In genomic region chr7:1193593-1194424, GRCh38 we compare ENCODE assay signal across 8 cellular contexts. TPM values are rescaled to one million over a fixed set of nuclear protein-coding genes. Genes with fewer than 3 reads are reported as not detected.
DNase-seq lines count a peak whose midpoint lies in the region; ATAC-seq, FAIRE-seq and TF ChIP-seq lines count a peak whose summit lies in the region.

No MANE protein-coding gene starts in this region.

- no peaks in the 10 kb centered on the region for H3K4me1 Mint-ChIP-seq in progenitor cell of endocrine pancreas (ENCODE audit: low read depth)

- H3K27ac Mint-ChIP-seq in progenitor cell of endocrine pancreas, result peak overlapping the region; percentile 42

- peaks cover 49% of the 10 kb centered on the region for H3K27me3 Mint-ChIP-seq in progenitor cell of endocrine pancreas

- TF ChIP-seq POLR2A in GM12892 (IDR thresholded peaks at IDR 0.05; ENCODE audit: low read depth, low read length), result no peak

- peaks cover 16% of the 10 kb centered on the region for H3K27me3 ChIP-seq in foreskin keratinocyte

- H3K4me3 Mint-ChIP-seq in progenitor cell of endocrine pancreas (ENCODE audit: low read depth), result no peak overlapping the region

- peak; percentile 25 for DNase-seq in NCI-H2227 (lab: John Stamatoyannopoulos, UW; ENCODE audit: unreplicated experiment)
- DNase-seq in NCI-H2227 treated with DMSO at 0.1 percent for 48 hours (lab: John Stamatoyannopoulos, UW), result no peak
- peak; percentile 58 for DNase-seq in NCI-H1694 treated with DMSO at 0.1 percent for 48 hours (lab: John Stamatoyannopoulos, UW)
- peak; percentile 41 for DNase-seq in activated CD8-positive, alpha-beta memory T cell treated with anti-CD3 and anti-CD28 coated beads, Interleukin-2, amount 50 U/mL, for 4 hours
- peak in 1 of 2 donors; percentile 9 for DNase-seq in foreskin keratinocyte
- DNase-seq in progenitor cell of endocrine pancreas (ENCODE audit: low spot score, unreplicated experiment), result no peak
- no peak for DNase-seq in GM12892 (ENCODE audit: insufficient read length)

- peaks cover 6% of the 10 kb centered on the region for H3K9me3 Mint-ChIP-seq in progenitor cell of endocrine pancreas (ENCODE audit: low read depth)

- H3K36me3 Mint-ChIP-seq in progenitor cell of endocrine pancreas (ENCODE audit: insufficient read depth), result no peaks in the 10 kb centered on the region

- TF ChIP-seq CTCF in foreskin keratinocyte (conservative IDR thresholded peaks at IDR 0.05) (peak; percentile 73), progenitor cell of endocrine pancreas (IDR thresholded peaks at IDR 0.05; ENCODE audit: unreplicated experiment) (no peak)

- FAIRE-seq in GM12892 (lab: Jason Lieb, UNC), result no peak

- H3K4me1 ChIP-seq in foreskin keratinocyte, result no peaks in the 10 kb centered on the region

- ATAC-seq in foreskin keratinocyte (peak; percentile 57), GM19351 (IDR thresholded peaks at IDR 0.05; ENCODE audit: unreplicated experiment) (no peak)

- H3K27ac ChIP-seq in foreskin keratinocyte, result no peak overlapping the region

RNA-seq across cellular contexts. Expression of gene ZFAND2A, which starts 33.8 kb away (rescaled TPM):
- 19.9 and 22.2 TPM in 2 replicates for total RNA-seq in foreskin keratinocyte
- 22.9 and 25.1 TPM in 2 replicates for polyA plus RNA-seq in foreskin keratinocyte
- total RNA-seq in progenitor cell of endocrine pancreas, result 14.1 and 16.8 TPM in 2 replicates
- polyA plus RNA-seq in GM12892 (2012; ENCODE audit: missing spikeins), result 21.5 TPM

RNA-seq across cellular contexts. Expression of gene UNCX, which starts 38.9 kb away (rescaled TPM):
- total RNA-seq in foreskin keratinocyte (not detected in 2 replicates), progenitor cell of endocrine pancreas (not detected in 2 replicates)
- polyA plus RNA-seq in foreskin keratinocyte, result not detected in 2 replicates
- polyA plus RNA-seq in GM12892 (2012; ENCODE audit: missing spikeins), result not detected

Comparison
In these comparisons a context has a peak if more than half of its experiments do, and no peak if none do; other contexts are left out.
1. DNase-seq: peak in NCI-H2227 (single experiment), NCI-H1694 treated with DMSO at 0.1 percent for 48 hours (single experiment) and activated CD8-positive, alpha-beta memory T cell treated with anti-CD3 and anti-CD28 coated beads, Interleukin-2, amount 50 U/mL, for 4 hours (single experiment); none in NCI-H2227 treated with DMSO at 0.1 percent for 48 hours (single experiment), progenitor cell of endocrine pancreas (single experiment) and GM12892 (single experiment).